ENCODE assay signal across 8 cellular contexts in genomic region chr22:38316340-38317236, GRCh38. TPM values are rescaled to one million over a fixed set of nuclear protein-coding genes. Genes with fewer than 3 reads are reported as not detected.
DNase-seq lines count a peak whose midpoint lies in the region; ATAC-seq, FAIRE-seq and TF ChIP-seq lines count a peak whose summit lies in the region.

No MANE protein-coding gene starts in this region.

- TF ChIP-seq CTCF in A549 (IDR thresholded peaks at IDR 0.05) (no peak), lower leg skin (IDR thresholded peaks at IDR 0.05) (no peak)

- H3K4me3 Mint-ChIP-seq in activated CD8-positive, alpha-beta T cell treated with anti-CD3 and anti-CD28 coated beads, Interleukin-2, amount 10 ng/mL, durations not matched to agents 7 days and 5 days = peak overlapping the region; percentile 80

- ATAC-seq in A549 (peak; percentile 7 to 36; a peak in 3 of 6 replicates), GM18907 (IDR thresholded peaks at IDR 0.05; ENCODE audit: unreplicated experiment) (peak; percentile 29), GM21825 (IDR thresholded peaks at IDR 0.05; ENCODE audit: unreplicated experiment) (no peak)
- peak; percentile 68 for ATAC-seq in activated CD8-positive, alpha-beta T cell treated with anti-CD3 and anti-CD28 coated beads, Interleukin-2, amount 10 ng/mL, durations not matched to agents 7 days and 5 days

- POLR2A ChIA-PET in A549 (lab: Yijun Ruan, JAX) = no interaction called here
- POLR2A ChIA-PET in activated CD8-positive, alpha-beta T cell treated with anti-CD3 and anti-CD28 coated beads, Interleukin-2, amount 10 ng/mL, durations not matched to agents 7 days and 5 days (lab: Charles Lee) = interaction anchor here (0.6 kb wide), 1 partner anchor 111 kb away, joined by 3 read pairs; no protein-coding TSS in a partner anchor

- CTCF ChIA-PET in A549 (lab: Yijun Ruan, JAX) = no interaction called here
- CTCF ChIA-PET in activated CD8-positive, alpha-beta T cell treated with anti-CD3 and anti-CD28 coated beads, Interleukin-2, amount 10 ng/mL, durations not matched to agents 7 days and 5 days (lab: Charles Lee) = interaction anchor here (1.0 kb wide), 1 partner anchor 365 kb away, joined by 3 read pairs; the partner anchor contains the start of gene TOMM22

- under 1% methylated on average over 9 of the region's 70 CpGs for WGBS in A549 (ENCODE audit: missing lambda C conversion rate)
- 0 to 1% methylated on average over 45 to 53 of the region's 70 CpGs for WGBS in lower leg skin, 2 donors

- no peaks in the 10 kb centered on the region for H3K9me3 ChIP-seq in A549

- H3K9me3 Mint-ChIP-seq in activated CD8-positive, alpha-beta T cell treated with anti-CD3 and anti-CD28 coated beads, Interleukin-2, amount 10 ng/mL, durations not matched to agents 7 days and 5 days (ENCODE audit: insufficient read depth) = no peaks in the 10 kb centered on the region

- TF ChIP-seq POLR2A in A549 (IDR thresholded peaks at IDR 0.05; ENCODE audit: low read length) (no peak), lower leg skin (IDR thresholded peaks at IDR 0.05) (no peak)

- H3K27ac Mint-ChIP-seq in activated CD8-positive, alpha-beta T cell treated with anti-CD3 and anti-CD28 coated beads, Interleukin-2, amount 10 ng/mL, durations not matched to agents 7 days and 5 days = peak overlapping the region; percentile 89

- H3K4me1 ChIP-seq in A549 = peaks cover 48% of the 10 kb centered on the region

- peak in 1 of 2 experiments; percentile 38 for DNase-seq in A549 (ENCODE audit: low read depth in 1 of 2, low spot score in 1 of 2)
- DNase-seq in NCI-H1105 (lab: John Stamatoyannopoulos, UW) = peak; percentile 26
- peak; percentile 56 for DNase-seq in activated CD8-positive, alpha-beta T cell treated with anti-CD3 and anti-CD28 coated beads, Interleukin-2, amount 10 ng/mL, durations not matched to agents 7 days and 5 days
- peak; percentile 36 for DNase-seq in effector CD8-positive, alpha-beta T cell (lab: John Stamatoyannopoulos, UW)
- peak in 1 of 2 donors; percentile 94 for DNase-seq in lower leg skin (ENCODE audit: low spot score in 2 of 2)
- DNase-seq in stimulated activated CD4-positive, alpha-beta T cell treated with anti-CD3 and anti-CD28 coated beads, Interleukin-4, amount 100 ng/mL, for 24 hours = peak; percentile 44

- H3K36me3 Mint-ChIP-seq in activated CD8-positive, alpha-beta T cell treated with anti-CD3 and anti-CD28 coated beads, Interleukin-2, amount 10 ng/mL, durations not matched to agents 7 days and 5 days (ENCODE audit: low read depth) = peaks cover 11% of the 10 kb centered on the region

- peak overlapping the region; percentile 99 for H3K4me2 ChIP-seq in A549

- TF ChIP-seq RAD21 in A549 (conservative IDR thresholded peaks at IDR 0.05 in 1 of 2, IDR thresholded peaks at IDR 0.05 in 1 of 2) = no peak

- peak overlapping the region; percentile 76 for H3K4me3 ChIP-seq in A549
- H3K4me3 ChIP-seq in lower leg skin (ENCODE audit: low read depth, poor library complexity, severe bottlenecking) = peak overlapping the region; percentile 67

- H3K4me1 Mint-ChIP-seq in activated CD8-positive, alpha-beta T cell treated with anti-CD3 and anti-CD28 coated beads, Interleukin-2, amount 10 ng/mL, durations not matched to agents 7 days and 5 days (ENCODE audit: low read depth) = peaks cover 49% of the 10 kb centered on the region

- intact Hi-C loops in lower leg skin (cut with DNase I; ENCODE audit: low total_unique reads) = no loop called here

- no peaks in the 10 kb centered on the region for H3K27me3 Mint-ChIP-seq in activated CD8-positive, alpha-beta T cell treated with anti-CD3 and anti-CD28 coated beads, Interleukin-2, amount 10 ng/mL, durations not matched to agents 7 days and 5 days (ENCODE audit: low read depth)

- no peak for TF ChIP-seq EP300 in A549 (IDR thresholded peaks at IDR 0.05)

- no peak for FAIRE-seq in A549 (lab: Jason Lieb, UNC)

- H3K27ac ChIP-seq in A549 = peak overlapping the region; percentile 92 to 99

TF ChIP-seq in A549, 52 proteins besides CTCF, POLR2A, EP300 and RAD21:
- TF ChIP-seq JUN (IDR thresholded peaks at IDR 0.05) = peak in 1 of 2 experiments; percentile 45; a peak in 1 of 5 replicates
- TF ChIP-seq TP53 (CRISPR knock-in tag; IDR thresholded peaks at IDR 0.05) = no peak
- TF ChIP-seq PHF8 (IDR thresholded peaks at IDR 0.05; ENCODE audit: borderline replicate concordance, low read depth) = peak; percentile 40; the same call in 1 of the 2 replicates
- TF ChIP-seq MAX (IDR thresholded peaks at IDR 0.05) = peak; percentile 13; the same call in 1 of the 2 replicates
- TF ChIP-seq ZNF302 (CRISPR knock-in tag; IDR thresholded peaks at IDR 0.05) = no peak

RNA-seq across cellular contexts. Expression of gene CSNK1E, which starts 0.6 kb away (rescaled TPM):
- polyA plus RNA-seq in A549 (2011; rRNA removed) (58.3 and 60.9 TPM in 2 replicates), A549 (2017; fragmentation: RNase III; extraction: RNeasy Plus Mini Kit Qiagen cat#74134 plus additional on column Dnase treatment) (57.1 to 63.3 TPM (median 59.3 TPM) in 3 replicates)
- 123 and 153 TPM in 2 replicates for polyA plus RNA-seq in A549 (2012; cell fraction: cytosol; rRNA removed)
- 172 and 199 TPM in 2 replicates for polyA plus RNA-seq in A549 (2012; cell fraction: nucleus; rRNA removed)
- polyA minus RNA-seq in A549 (2011; rRNA and poly(A)+ RNA removed) = 85.9 and 117 TPM in 2 replicates
- 10 to 100 TPM; 74.7 to 82.9 TPM for total RNA-seq in activated CD8-positive, alpha-beta T cell treated with anti-CD3 and anti-CD28 coated beads, Interleukin-2, amount 10 ng/mL, durations not matched to agents 7 days and 5 days
- total RNA-seq in lower leg skin = 100 to 1,000 TPM; 142 to 258 (median 163) TPM

RNA-seq across cellular contexts. Expression of gene TMEM184B, which starts 43.8 kb away (rescaled TPM):
- polyA plus RNA-seq in A549 (2011; rRNA removed) (22.2 and 22.7 TPM in 2 replicates), A549 (2017; fragmentation: RNase III; extraction: RNeasy Plus Mini Kit Qiagen cat#74134 plus additional on column Dnase treatment) (33.2 to 36.8 TPM (median 36.6 TPM) in 3 replicates)
- 29.0 and 43.9 TPM in 2 replicates for polyA plus RNA-seq in A549 (2012; cell fraction: cytosol; rRNA removed)
- 46.3 and 64.3 TPM in 2 replicates for polyA plus RNA-seq in A549 (2012; cell fraction: nucleus; rRNA removed)
- polyA minus RNA-seq in A549 (2011; rRNA and poly(A)+ RNA removed) = 20.2 and 32.7 TPM in 2 replicates
- 10 to 100 TPM; 30.8 to 31.4 TPM for total RNA-seq in activated CD8-positive, alpha-beta T cell treated with anti-CD3 and anti-CD28 coated beads, Interleukin-2, amount 10 ng/mL, durations not matched to agents 7 days and 5 days
- 10 to 100 TPM; 27.9 to 67.4 (median 40.7) TPM for total RNA-seq in lower leg skin
